In genomic region chr4:27272264-27272663, GRCh38 we compare ENCODE assay signal across 18 cellular contexts.
"Had no signal": no experiment of that assay in that cellular context is flagged by ENCODE, and none has a peak within 500 bp of the region (broad histone marks: within the 10 kb centered on the region; RNA-seq: fewer than 3 reads in every experiment).

No MANE protein-coding gene starts in this region.

- H3K4me1 ChIP-seq: heart left ventricle, right atrium auricular region, sigmoid colon, transverse colon had no signal

- H3K9me3 ChIP-seq: heart left ventricle, right atrium auricular region, sigmoid colon, thoracic aorta, transverse colon had no signal

- H3K27me3 ChIP-seq: heart left ventricle, right atrium auricular region, sigmoid colon, transverse colon had no signal

- H3K36me3 ChIP-seq: heart left ventricle, right atrium auricular region, sigmoid colon, thoracic aorta, transverse colon had no signal

- FAIRE-seq: endometrium had no signal

- H3K4me3 ChIP-seq: heart left ventricle, right atrium auricular region, sigmoid colon, skin epidermis, thoracic aorta, transverse colon had no signal

- H3K27ac ChIP-seq: heart left ventricle, right atrium auricular region, sigmoid colon, skin epidermis, thoracic aorta, transverse colon had no signal

- DNase-seq: cortex of kidney; effector memory CD4-positive, alpha-beta T cell; heart left ventricle; hippocampal formation; left colon; naive thymus-derived CD4-positive, alpha-beta T cell; posterior cingulate gyrus; sigmoid colon; stimulated activated CD4-positive, alpha-beta T cell treated with anti-CD3 and anti-CD28 coated beads, Interleukin-2, amount 100 ng/mL, for 24 hours; stimulated activated CD4-positive, alpha-beta T cell treated with anti-CD3 and anti-CD28 coated beads, Interleukin-4, amount 100 ng/mL, for 4 hours; stimulated activated naive B cell treated with anti-CD40 and anti-IgM and Interleukin-4, amounts not matched to agents 10 μg/mL and 1 μg/mL and 100 μg/mL, for 72 hours; stimulated activated naive CD8-positive, alpha-beta T cell treated with anti-CD3 and anti-CD28 coated beads, Interleukin-15, amount 100 ng/mL, for 72 hours; substantia nigra; transverse colon had no signal
